In genomic region chr13:25371158-25371557, GRCh38 we compare ENCODE assay signal across 1 cellular context.
TF ChIP-seq lines count a peak whose summit lies in the region.

No MANE protein-coding gene starts in this region.

TF ChIP-seq in IMR-90, 13 proteins besides CTCF, POLR2A, EP300 and RAD21 (continued from another document):
- no peak for TF ChIP-seq MXI1 (IDR thresholded peaks at IDR 0.05; ENCODE audit: borderline replicate concordance, low read depth, low read length)
- TF ChIP-seq RFX5 (IDR thresholded peaks at IDR 0.05; ENCODE audit: low read depth, low read length), result no peak
- TF ChIP-seq CEBPB (IDR thresholded peaks at IDR 0.05; ENCODE audit: low read depth, low read length), result no peak
